ENCODE assay signal across 19 cellular contexts in the genomic region with DNA sequence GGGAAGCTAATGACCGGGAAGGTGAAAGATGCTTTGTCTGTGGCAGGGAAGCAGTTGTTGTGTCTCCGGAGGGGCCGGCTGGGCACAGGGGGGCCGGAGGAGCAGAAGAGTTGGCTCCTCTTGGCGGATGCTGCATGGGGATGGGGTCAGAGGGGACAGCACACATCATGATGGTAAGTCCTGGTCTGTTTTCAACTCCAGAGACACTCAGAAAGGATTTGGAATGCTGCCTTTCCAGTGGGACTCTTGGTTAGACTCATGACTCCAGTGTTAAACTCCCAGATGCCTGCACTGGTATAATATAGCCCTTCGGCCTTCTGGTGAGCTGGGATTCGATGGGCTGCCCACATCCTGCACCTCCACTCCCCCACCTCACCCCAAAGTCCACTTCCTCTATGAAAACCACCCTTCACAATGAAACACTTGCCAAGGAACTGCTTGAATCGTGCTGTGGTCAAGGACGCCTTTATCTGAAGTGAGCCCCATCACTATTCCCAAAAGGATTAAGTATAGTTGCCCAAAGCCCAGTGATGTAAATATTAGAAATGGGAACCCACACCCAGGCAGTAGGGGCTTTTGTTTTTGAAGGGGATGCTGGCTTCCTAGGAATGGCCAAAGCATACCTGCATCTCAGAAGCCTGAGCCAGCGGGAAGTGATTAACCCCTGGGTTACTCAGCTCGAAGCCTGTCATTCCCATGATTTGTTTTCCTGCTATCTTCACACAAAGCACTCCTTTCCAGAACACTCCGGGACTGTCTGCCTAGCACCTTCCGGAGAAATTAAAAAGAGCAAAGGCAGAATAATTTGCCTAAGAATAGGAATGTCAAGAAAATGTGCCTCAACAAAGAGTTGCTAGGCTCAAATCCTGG. TPM values are rescaled to one million over a fixed set of nuclear protein-coding genes. Genes with fewer than 3 reads are reported as not detected.
DNase-seq lines count a peak whose midpoint lies in the region; ATAC-seq, FAIRE-seq and TF ChIP-seq lines count a peak whose summit lies in the region.
"Had no signal": no experiment of that assay in that cellular context is flagged by ENCODE, and none has a peak within 500 bp of the region (broad histone marks: within the 10 kb centered on the region; RNA-seq: fewer than 3 reads in every experiment).

No MANE protein-coding gene starts in this region.

- H3K4ac ChIP-seq in H1 (replicated peaks; ENCODE audit: insufficient read length, low read depth, low read length), result peak overlapping the region; percentile 41

- no peak overlapping the region for H2BK15ac ChIP-seq in H1 (ENCODE audit: low read length)

- peak overlapping the region; percentile 83 for H4K91ac ChIP-seq in H1 (replicated peaks; ENCODE audit: insufficient read length, low read length)

- peak overlapping the region; percentile 51 for H3K27ac Mint-ChIP-seq in neural crest cell (ENCODE audit: unreplicated experiment)
- no peak overlapping the region for H3K27ac Mint-ChIP-seq in stimulated activated naive B cell treated with anti-CD40 and anti-IgM and Interleukin-4, amounts not matched to agents 10 μg/mL and 1 μg/mL and 100 μg/mL, for 72 hours
- H3K27ac Mint-ChIP-seq: activated T-helper 2 cell treated with anti-CD3 and anti-CD28 coated beads, Interferon-gamma antibody, Interleukin-2, Interleukin-4, amounts not matched to agents 10 μg/mL and 5 μg/mL and 100 μg/mL, durations not matched to agents 14 hours and 24 hours and 36 hours; naive thymus-derived CD4-positive, alpha-beta T cell; T-helper 1 cell treated with Interleukin-12 subunit alpha and Interleukin-12 subunit beta and Interleukin-4 antibody, amounts not matched to agents 30 μg/mL and 1 μg/mL, for 36 hours had no signal

- peaks cover 15 to 27% (median 20%) of the 10 kb centered on the region in 4 experiments for H3K4me1 ChIP-seq in H1 (replicated peaks in 1 of 4; ENCODE audit: control insufficient read depth in 3 of 4, insufficient read depth in 4 of 4, low read length in 3 of 4)

- peaks cover 23% of the 10 kb centered on the region for H3K4me1 Mint-ChIP-seq in neural crest cell
- H3K4me1 Mint-ChIP-seq in stimulated activated naive B cell treated with anti-CD40 and anti-IgM and Interleukin-4, amounts not matched to agents 10 μg/mL and 1 μg/mL and 100 μg/mL, for 72 hours, result no peaks in the 10 kb centered on the region

- peak overlapping the region in 1 of 4 experiments; percentile 36; a peak in 2 of 8 replicates for H3K4me3 ChIP-seq in H1 (ENCODE audit: extremely low read depth in 1 of 4, insufficient read depth in 2 of 4, low read depth in 3 of 4, low read length in 4 of 4)

- POLR2A ChIA-PET in H1 (lab: Charles Lee; ENCODE audit: partially characterized antibody), result interaction anchor here (1.1 to 18.9 kb wide), 3 partner anchors 12 to 225 kb away, joined by 3 to 635 read pairs (median 325); a partner anchor contains a TSS

- no peaks in the 10 kb centered on the region for H4K20me1 ChIP-seq in H1 (replicated peaks in 1 of 2; ENCODE audit: control insufficient read depth in 1 of 2, insufficient read depth in 2 of 2, low read length in 2 of 2)

- peak overlapping the region; percentile 93 for H2BK5ac ChIP-seq in H1 (ENCODE audit: low read depth, low read length)

- TF ChIP-seq CTCF in H1 (IDR thresholded peaks at IDR 0.05; ENCODE audit: control extremely low read depth in 1 of 3, insufficient read depth in 1 of 3, low read depth in 1 of 3, low read length in 3 of 3) (no peak), neural crest cell (conservative IDR thresholded peaks at IDR 0.05) (no peak)

- WGBS in H1 (ENCODE audit: extremely low coverage in 1 of 2, insufficient coverage in 1 of 2, insufficient read length in 1 of 2, insufficient replicate concordance in 2 of 2, low coverage in 1 of 2, low lambda C conversion rate in 2 of 2, missing lambda C conversion rate in 1 of 2), 2 experiments, result 38% methylated on average over 13 of the region's 13 CpGs; no CpG with 5 or more reads in 1 of the 2 experiments

- CTCF ChIA-PET in H1 (lab: Charles Lee; ENCODE audit: partially characterized antibody), result interaction anchor here (0.8 to 1.9 kb wide), 8 partner anchors 10 to 100 kb away, joined by 3 to 16 read pairs (median 4); no protein-coding TSS in a partner anchor

- peak overlapping the region in 3 of 4 experiments; percentile 7 to 42 (median 39); a peak in 3 of 7 replicates for H3K9ac ChIP-seq in H1 (replicated peaks in 1 of 4; ENCODE audit: extremely low read depth in 1 of 4, low read depth in 3 of 4, low read length in 3 of 4)

- H3K14ac ChIP-seq in H1 (ENCODE audit: insufficient read length), result no peak overlapping the region

- peak overlapping the region; percentile 76 for H2BK120ac ChIP-seq in H1 (replicated peaks; ENCODE audit: low read depth, low read length)

- no peak overlapping the region for H3K4me3 Mint-ChIP-seq in neural crest cell
- H3K4me3 Mint-ChIP-seq in stimulated activated naive B cell treated with anti-CD40 and anti-IgM and Interleukin-4, amounts not matched to agents 10 μg/mL and 1 μg/mL and 100 μg/mL, for 72 hours, result no peak overlapping the region
- H3K4me3 Mint-ChIP-seq: naive thymus-derived CD4-positive, alpha-beta T cell; T-helper 1 cell treated with Interleukin-12 subunit alpha and Interleukin-12 subunit beta and Interleukin-4 antibody, amounts not matched to agents 30 μg/mL and 1 μg/mL, for 36 hours had no signal

- H3K18ac ChIP-seq in H1 (ENCODE audit: extremely low read depth, low read length), result peak overlapping the region; percentile 52

- no peaks in the 10 kb centered on the region for H3K27me3 Mint-ChIP-seq in neural crest cell (ENCODE audit: low read depth)
- H3K27me3 Mint-ChIP-seq in stimulated activated naive B cell treated with anti-CD40 and anti-IgM and Interleukin-4, amounts not matched to agents 10 μg/mL and 1 μg/mL and 100 μg/mL, for 72 hours, result peaks cover 0 to 19% of the 10 kb centered on the region in 2 donors

- TF ChIP-seq EP300 in H1 (IDR thresholded peaks at IDR 0.05; ENCODE audit: borderline replicate concordance in 1 of 2, low read depth in 2 of 2, low read length in 2 of 2), result no peak

- 0 out of 2 replicates have a peak overlapping the region, but pooled peaks have one; percentile 16 for H2AFZ ChIP-seq in H1 (ENCODE audit: low read length)

- H3K27ac ChIP-seq in H1 (ENCODE audit: low read depth, low read length), result peak overlapping the region; percentile 76

- peak overlapping the region; percentile 32 for H3K56ac ChIP-seq in H1 (replicated peaks; ENCODE audit: insufficient read length, low read depth, low read length)

- H2BK12ac ChIP-seq in H1 (ENCODE audit: low read depth, low read length), result peak overlapping the region; percentile 98

- peak overlapping the region; percentile 88 for H2AK5ac ChIP-seq in H1 (ENCODE audit: low read depth, low read length)

- peak; percentile 61 for DNase-seq in ELF-1 (ENCODE audit: low read depth, low spot score)
- DNase-seq in NCI-H226, result peak; percentile 66
- DNase-seq in H1 (ENCODE audit: low read depth in 1 of 2, low spot score in 2 of 2), result peak in 1 of 2 experiments; percentile 51
- no peak for DNase-seq in neural crest cell (ENCODE audit: low read depth, low spot score)
- no peak for DNase-seq in NCI-H1105 treated with DMSO at 0.1 percent for 48 hours (lab: John Stamatoyannopoulos, UW)
- DNase-seq in activated CD4-positive, CD25-positive, alpha-beta regulatory T cell (lab: John Stamatoyannopoulos, UW), result no peak
- DNase-seq in putamen (ENCODE audit: low spot score), result no peak
- no peak for DNase-seq in stimulated activated naive B cell treated with anti-CD40 and anti-IgM and Interleukin-4, amounts not matched to agents 10 μg/mL and 1 μg/mL and 100 μg/mL, for 72 hours
- DNase-seq: activated CD4-positive, alpha-beta T cell treated with anti-CD3 and anti-CD28 coated beads, Interleukin-2, amount 50 U/mL, for 4 hours; COR-L47; effector memory CD4-positive, alpha-beta T cell; naive thymus-derived CD4-positive, alpha-beta T cell; NCI-H1105; NCI-H510A; substantia nigra had no signal

- peak; percentile 77 for FAIRE-seq in H1 (lab: Jason Lieb, UNC)
- FAIRE-seq: frontal cortex, RCC 7860 had no signal

- TF ChIP-seq RAD21 in H1 (IDR thresholded peaks at IDR 0.05 in 1 of 2, conservative IDR thresholded peaks at IDR 0.05 in 1 of 2; ENCODE audit: low read depth in 2 of 2, low read length in 2 of 2), result no peak

- no peak overlapping the region for H4K8ac ChIP-seq in H1 (ENCODE audit: extremely low read depth, insufficient read depth, low read length)

- ATAC-seq in stimulated activated naive B cell treated with anti-CD40 and anti-IgM and Interleukin-4, amounts not matched to agents 10 μg/mL and 1 μg/mL and 100 μg/mL, for 72 hours (replicated peaks), result no peak
- ATAC-seq: naive thymus-derived CD4-positive, alpha-beta T cell had no signal

- H3K9me3 ChIP-seq in H1 (ENCODE audit: insufficient read depth in 2 of 2, low read depth in 1 of 2, low read length in 1 of 2), result no peaks in the 10 kb centered on the region

- no peaks in the 10 kb centered on the region for H3K9me3 Mint-ChIP-seq in neural crest cell
- H3K9me3 Mint-ChIP-seq in stimulated activated naive B cell treated with anti-CD40 and anti-IgM and Interleukin-4, amounts not matched to agents 10 μg/mL and 1 μg/mL and 100 μg/mL, for 72 hours, result no peaks in the 10 kb centered on the region
- H3K9me3 Mint-ChIP-seq: activated T-helper 2 cell treated with anti-CD3 and anti-CD28 coated beads, Interferon-gamma antibody, Interleukin-2, Interleukin-4, amounts not matched to agents 10 μg/mL and 5 μg/mL and 100 μg/mL, durations not matched to agents 14 hours and 24 hours and 36 hours; naive thymus-derived CD4-positive, alpha-beta T cell; T-helper 1 cell treated with Interleukin-12 subunit alpha and Interleukin-12 subunit beta and Interleukin-4 antibody, amounts not matched to agents 30 μg/mL and 1 μg/mL, for 36 hours had no signal

- H3K79me2 ChIP-seq in H1 (ENCODE audit: control insufficient read depth in 1 of 2, insufficient read depth in 2 of 2, low read length in 2 of 2), result no peaks in the 10 kb centered on the region

- no peaks in the 10 kb centered on the region for H3K27me3 ChIP-seq in H1 (replicated peaks in 1 of 4; ENCODE audit: control insufficient read depth in 3 of 4, extremely low read depth in 1 of 4, insufficient read depth in 3 of 4, low read length in 3 of 4)

- H3K23ac ChIP-seq in H1 (ENCODE audit: insufficient read length), result no peak overlapping the region

- H3K23me2 ChIP-seq in H1 (ENCODE audit: low read depth, low read length), result no peaks in the 10 kb centered on the region

- H3K79me1 ChIP-seq in H1 (ENCODE audit: low read depth, low read length), result no peaks in the 10 kb centered on the region

- H3K36me3 Mint-ChIP-seq in neural crest cell (ENCODE audit: low read depth), result peaks cover 2% of the 10 kb centered on the region
- no peaks in the 10 kb centered on the region for H3K36me3 Mint-ChIP-seq in stimulated activated naive B cell treated with anti-CD40 and anti-IgM and Interleukin-4, amounts not matched to agents 10 μg/mL and 1 μg/mL and 100 μg/mL, for 72 hours

- H3K36me3 ChIP-seq in H1 (ENCODE audit: control insufficient read depth in 2 of 4, insufficient read depth in 4 of 4, low read length in 3 of 4), result peaks cover 0 to 8% (median 3%) of the 10 kb centered on the region in 4 experiments; a peak in 5 of 8 replicates

- peak in 1 of 2 experiments; percentile 51; a peak in 1 of 3 replicates for TF ChIP-seq POLR2A in H1 (IDR thresholded peaks at IDR 0.05; ENCODE audit: control extremely low read depth in 1 of 2, low read depth in 2 of 2, low read length in 2 of 2)

- H2BK20ac ChIP-seq in H1 (ENCODE audit: low read length), result peak overlapping the region; percentile 99

- peak overlapping the region; percentile 3 for H4K5ac ChIP-seq in H1 (ENCODE audit: insufficient read length, low read depth, low read length)

- peak overlapping the region; percentile 56 to 61 for H3K4me2 ChIP-seq in H1 (ENCODE audit: insufficient read depth in 1 of 2, low read depth in 2 of 2, low read length in 2 of 2)

RNA-seq across cellular contexts. Expression of a gene that starts 33.8 kb away (rescaled TPM):
- 571 and 579 TPM in 2 replicates for total RNA-seq in H1 (2021; fragmentation: NEBNext Ultra II Directional; extraction: Animal tissue kit (Norgen Biotek cat#: 25700))
- polyA plus RNA-seq in H1 (2011; rRNA removed), result 246 and 258 TPM in 2 replicates
- polyA plus RNA-seq in H1 (2011; cell fraction: cytosol; rRNA removed), result 481 TPM
- polyA plus RNA-seq in H1 (2011; cell fraction: nucleus; rRNA removed), result 537 TPM
- polyA plus RNA-seq in H1 (2012, experiment 1 of 2), result 409 to 588 TPM (median 457 TPM) in 4 replicates
- 113 TPM for polyA plus RNA-seq in H1 (2012, experiment 2 of 2)
- polyA plus RNA-seq in H1 (2013, experiment 1 of 2), result 292 TPM
- 291 TPM for polyA plus RNA-seq in H1 (2013, experiment 2 of 2)
- 221 and 265 TPM in 2 replicates for polyA minus RNA-seq in H1 (2011; rRNA and poly(A)+ RNA removed)
- 225 TPM for polyA minus RNA-seq in H1 (2011; cell fraction: cytosol; rRNA and poly(A)+ RNA removed)
- 741 TPM for polyA minus RNA-seq in H1 (2011; cell fraction: nucleus; rRNA and poly(A)+ RNA removed)
- total RNA-seq in neural crest cell, result 67.5 and 71.0 TPM in 2 replicates

RNA-seq across cellular contexts. Expression of a gene that starts 45.3 kb away (rescaled TPM):
- total RNA-seq in H1 (2021; fragmentation: NEBNext Ultra II Directional; extraction: Animal tissue kit (Norgen Biotek cat#: 25700)), result 14.9 and 15.6 TPM in 2 replicates
- polyA plus RNA-seq in H1 (2011; rRNA removed), result 3.6 and 5.8 TPM in 2 replicates
- 8.3 TPM for polyA plus RNA-seq in H1 (2011; cell fraction: cytosol; rRNA removed)
- polyA plus RNA-seq in H1 (2011; cell fraction: nucleus; rRNA removed), result 2.9 TPM
- polyA plus RNA-seq in H1 (2012, experiment 1 of 2), result 7.7 to 16.7 TPM (median 10.5 TPM) in 4 replicates
- polyA plus RNA-seq in H1 (2012, experiment 2 of 2), result 3.2 TPM
- 14.8 TPM for polyA plus RNA-seq in H1 (2013, experiment 1 of 2)
- polyA plus RNA-seq in H1 (2013, experiment 2 of 2), result 18.7 TPM
- 2.6 and 3.1 TPM in 2 replicates for polyA minus RNA-seq in H1 (2011; rRNA and poly(A)+ RNA removed)
- polyA minus RNA-seq in H1 (2011; cell fraction: cytosol; rRNA and poly(A)+ RNA removed), result 3.2 TPM
- 5.9 TPM for polyA minus RNA-seq in H1 (2011; cell fraction: nucleus; rRNA and poly(A)+ RNA removed)
- total RNA-seq in neural crest cell, result 7.0 and 8.5 TPM in 2 replicates

Comparison
In these comparisons a context has a peak if more than half of its experiments do, and no peak if none do; other contexts are left out.
1. DNase-seq: peak in ELF-1 (single experiment) and NCI-H226 (single experiment); none in neural crest cell (single experiment), NCI-H1105 treated with DMSO at 0.1 percent for 48 hours (single experiment), activated CD4-positive, CD25-positive, alpha-beta regulatory T cell (0 of 4), putamen (single experiment) and stimulated activated naive B cell treated with anti-CD40 and anti-IgM and Interleukin-4, amounts not matched to agents 10 μg/mL and 1 μg/mL and 100 μg/mL, for 72 hours (single experiment).